ENCODE assay signal across 8 cellular contexts in genomic region chr22:27801616-27802388, GRCh38. TPM values are rescaled to one million over a fixed set of nuclear protein-coding genes. Genes with fewer than 3 reads are reported as not detected.
DNase-seq lines count a peak whose midpoint lies in the region; ATAC-seq lines count a peak whose summit lies in the region.

Gene MN1 (minus strand): TSS chr22:27801756. CDS start chr22:27800543, 1,213 bp downstream.

- peak; percentile 72 for ATAC-seq in left lobe of liver

- peak; percentile 46 for DNase-seq in activated gamma-delta T cell treated with Interleukin-2 at 50 U/mL for 16 hours
- DNase-seq in activated gamma-delta T cell (lab: John Stamatoyannopoulos, UW): no peak
- DNase-seq in activated CD4-positive, alpha-beta T cell treated with anti-CD3 and anti-CD28 coated beads, Interleukin-2, amount 10 ng/mL, durations not matched to agents 7 days and 5 days: peak; percentile 42
- DNase-seq in dermis blood vessel endothelial cell: peak; percentile 69
- DNase-seq in left lobe of liver (ENCODE audit: low spot score): peak; percentile 76
- peak; percentile 40 to 58 for DNase-seq in stimulated activated CD4-positive, alpha-beta T cell treated with anti-CD3 and anti-CD28 coated beads, Interleukin-1b, Interleukin-23, amount 100 ng/mL, for 4 hours (ENCODE audit: low read depth in 2 of 2)
- no peak for DNase-seq in DMS153 treated with DMSO at 0.1 percent for 48 hours (lab: John Stamatoyannopoulos, UW; ENCODE audit: unreplicated experiment)
- DNase-seq in A172 (ENCODE audit: low spot score): no peak

- H3K27me3 Mint-ChIP-seq in activated CD4-positive, alpha-beta T cell treated with anti-CD3 and anti-CD28 coated beads, Interleukin-2, amount 10 ng/mL, durations not matched to agents 7 days and 5 days: peaks cover 27% of the 10 kb centered on the region

- POLR2A ChIA-PET in activated CD4-positive, alpha-beta T cell treated with anti-CD3 and anti-CD28 coated beads, Interleukin-2, amount 10 ng/mL, durations not matched to agents 7 days and 5 days (lab: Charles Lee): no interaction called here

- no peaks in the 10 kb centered on the region for H3K9me3 Mint-ChIP-seq in activated CD4-positive, alpha-beta T cell treated with anti-CD3 and anti-CD28 coated beads, Interleukin-2, amount 10 ng/mL, durations not matched to agents 7 days and 5 days

- H3K36me3 Mint-ChIP-seq in activated CD4-positive, alpha-beta T cell treated with anti-CD3 and anti-CD28 coated beads, Interleukin-2, amount 10 ng/mL, durations not matched to agents 7 days and 5 days (ENCODE audit: low read depth): no peaks in the 10 kb centered on the region

- peak within 1 kb of the TSS; percentile 73 for H3K4me3 Mint-ChIP-seq in activated CD4-positive, alpha-beta T cell treated with anti-CD3 and anti-CD28 coated beads, Interleukin-2, amount 10 ng/mL, durations not matched to agents 7 days and 5 days

- H3K27ac Mint-ChIP-seq in activated CD4-positive, alpha-beta T cell treated with anti-CD3 and anti-CD28 coated beads, Interleukin-2, amount 10 ng/mL, durations not matched to agents 7 days and 5 days: no peak within 1 kb of the TSS

- CTCF ChIA-PET in activated CD4-positive, alpha-beta T cell treated with anti-CD3 and anti-CD28 coated beads, Interleukin-2, amount 10 ng/mL, durations not matched to agents 7 days and 5 days (lab: Charles Lee): interaction anchor here (1.2 kb wide), 1 partner anchor 16 kb away, joined by 4 read pairs; no protein-coding TSS in a partner anchor

- peaks cover 7% of the 10 kb centered on the region for H3K4me1 Mint-ChIP-seq in activated CD4-positive, alpha-beta T cell treated with anti-CD3 and anti-CD28 coated beads, Interleukin-2, amount 10 ng/mL, durations not matched to agents 7 days and 5 days

RNA-seq across cellular contexts. Expression of gene MN1, which starts in this region (rescaled TPM):
- total RNA-seq in activated CD4-positive, alpha-beta T cell treated with anti-CD3 and anti-CD28 coated beads, Interleukin-2, amount 10 ng/mL, durations not matched to agents 7 days and 5 days: under 1 TPM; 0.10 to 0.12 TPM
- 0.34 and 0.47 TPM in 2 replicates for total RNA-seq in dermis blood vessel endothelial cell
- total RNA-seq in left lobe of liver: 1.2 TPM
- 2.3 TPM in 2 replicates for total RNA-seq in A172 (2014; rRNA removed; shearing (Covaris generic))

Comparison
In these comparisons a context has a peak if more than half of its experiments do, and no peak if none do; other contexts are left out.
1. DNase-seq: peak in activated gamma-delta T cell treated with Interleukin-2 at 50 U/mL for 16 hours (single experiment), left lobe of liver (single experiment) and stimulated activated CD4-positive, alpha-beta T cell treated with anti-CD3 and anti-CD28 coated beads, Interleukin-1b, Interleukin-23, amount 100 ng/mL, for 4 hours (2 of 2); none in activated gamma-delta T cell (single experiment), DMS153 treated with DMSO at 0.1 percent for 48 hours (single experiment) and A172 (single experiment).
2. Peak in DNase-seq in activated CD4-positive, alpha-beta T cell treated with anti-CD3 and anti-CD28 coated beads, Interleukin-2, amount 10 ng/mL, durations not matched to agents 7 days and 5 days; RNA of the gene not detected or under 1 TPM.
3. Peak in DNase-seq in dermis blood vessel endothelial cell; RNA of the gene not detected or under 1 TPM.